Comparison of ENCODE assay signal across 15 cellular contexts in the genomic region with DNA sequence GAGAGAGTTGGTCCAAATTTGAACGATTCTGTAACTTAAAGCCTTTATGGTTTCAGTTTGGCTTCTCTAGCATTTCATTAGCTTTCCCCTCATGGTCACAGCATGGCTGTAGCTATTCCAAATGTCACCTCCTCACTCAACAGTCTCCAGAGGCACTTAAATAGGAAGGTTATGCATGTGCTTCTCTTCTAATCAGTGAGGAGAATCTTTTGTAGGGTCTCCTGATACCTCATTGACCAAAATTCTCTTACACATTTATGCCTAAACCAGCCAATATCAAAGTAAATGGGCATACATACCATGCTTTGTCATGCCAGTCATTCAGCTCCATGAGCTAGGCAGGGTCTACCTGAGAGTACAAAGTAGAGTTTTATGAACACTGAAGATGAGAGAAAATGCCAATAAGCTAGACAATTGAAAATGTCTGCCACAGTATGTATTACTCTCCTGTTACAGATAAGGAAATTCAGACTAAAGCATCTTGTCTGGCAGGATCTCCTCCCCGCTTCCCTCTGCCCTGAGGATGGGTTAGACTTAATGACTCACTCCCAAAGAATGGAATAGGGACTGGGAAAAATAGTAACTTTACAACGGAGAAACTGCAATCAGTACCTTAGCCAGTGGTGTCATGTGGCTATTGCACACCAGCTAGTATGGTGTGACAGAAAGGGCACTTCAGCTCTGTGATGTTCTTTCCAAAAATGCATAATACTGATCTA. TPM values are rescaled to one million over a fixed set of nuclear protein-coding genes. Genes with fewer than 3 reads are reported as not detected.
DNase-seq lines count a peak whose midpoint lies in the region; ATAC-seq and TF ChIP-seq lines count a peak whose summit lies in the region.
"Had no signal": no experiment of that assay in that cellular context is flagged by ENCODE, and none has a peak within 500 bp of the region (broad histone marks: within the 10 kb centered on the region; RNA-seq: fewer than 3 reads in every experiment).

No MANE protein-coding gene starts in this region.

- no peaks in the 10 kb centered on the region for H3K9me3 ChIP-seq in aorta (ENCODE audit: control insufficient read depth, low read length)
- H3K9me3 ChIP-seq: ovary, thoracic aorta had no signal

- no peaks in the 10 kb centered on the region for H3K36me3 ChIP-seq in aorta (ENCODE audit: control insufficient read depth in 1 of 2, insufficient read depth in 2 of 2, low read length in 1 of 2)
- H3K36me3 ChIP-seq: ovary, thoracic aorta had no signal

- in situ Hi-C loops in SK-MEL-5 (cut with HindIII; ENCODE audit: low pct_unique_long_range_greater_than_20kb, low sequenced_read_pairs) = no loop called here

- no peak for ATAC-seq in aorta (ENCODE audit: low FRiP score)
- ATAC-seq: CD8-positive, alpha-beta T cell had no signal

- H3K4me1 ChIP-seq in aorta (ENCODE audit: control insufficient read depth in 1 of 2, insufficient read depth in 2 of 2, low read length in 2 of 2) = no peaks in the 10 kb centered on the region

- DNase-seq in H4 (ENCODE audit: low spot score) (peak; percentile 70), SK-MEL-5 (ENCODE audit: low read depth, low spot score) (peak; percentile 68), fibroblast of the aortic adventitia (ENCODE audit: low read depth) (peak; percentile 11), renal cortical epithelial cell (ENCODE audit: low read depth) (peak; percentile 91), NCI-H1048 (lab: John Stamatoyannopoulos, UW) (no peak), dermis blood vessel endothelial cell (no peak), aorta (no peak), posterior cingulate gyrus (no peak)
- DNase-seq: activated CD8-positive, alpha-beta memory T cell treated with anti-CD3 and anti-CD28 coated beads, Interleukin-2, amount 50 U/mL, for 48 hours; CD8-positive, alpha-beta T cell; erythroblast; kidney; NCI-H187; ovary had no signal

- no peak for TF ChIP-seq CTCF in fibroblast of the aortic adventitia (IDR thresholded peaks at IDR 0.05; ENCODE audit: insufficient read depth, low read length)

- H3K4me3 ChIP-seq in fibroblast of the aortic adventitia (ENCODE audit: low read depth, low read length) (no peak overlapping the region), aorta (ENCODE audit: low read length in 2 of 2) (no peak overlapping the region)
- H3K4me3 ChIP-seq: ovary, thoracic aorta had no signal

- 65% methylated on average over 3 of the region's 3 CpGs for WGBS in aorta, 2 donors

- H3K27ac ChIP-seq in aorta (ENCODE audit: low read depth in 1 of 2, low read length in 2 of 2) = no peak overlapping the region
- H3K27ac ChIP-seq: ovary, thoracic aorta had no signal

- no peaks in the 10 kb centered on the region for H3K27me3 ChIP-seq in aorta (ENCODE audit: control insufficient read depth in 1 of 2, insufficient read depth in 2 of 2, low read length in 1 of 2)
- H3K27me3 ChIP-seq: ovary had no signal

- intact Hi-C loops in aorta (cut with DNase I) (no loop called here), posterior cingulate gyrus (cut with DNase I) (no loop called here)

RNA-seq across cellular contexts. Expression of gene DSG2, which starts 15.4 kb away (rescaled TPM):
- total RNA-seq in H4 (2014; rRNA removed; shearing (Covaris generic)) = 26.4 TPM in 2 replicates
- 42.4 and 46.0 TPM in 2 replicates for total RNA-seq in SK-MEL-5 (2014; rRNA removed; shearing (Covaris generic))
- polyA plus RNA-seq in SK-MEL-5 (2015; cell fraction: cytosol; rRNA removed) = 54.2 and 72.5 TPM in 2 replicates
- polyA plus RNA-seq in SK-MEL-5 (2015; cell fraction: nucleus; rRNA removed) = 11.5 and 11.8 TPM in 2 replicates
- 4.2 and 5.6 TPM in 2 replicates for total RNA-seq in fibroblast of the aortic adventitia (ENCODE audit: low replicate concordance)
- 111 and 134 TPM in 2 replicates for total RNA-seq in renal cortical epithelial cell
- 3.9 and 9.7 TPM in 2 replicates for total RNA-seq in dermis blood vessel endothelial cell
- 1 to 10 TPM; 4.3 to 4.7 TPM for total RNA-seq in aorta
- 1 to 10 TPM in 1 of 2 donors, under 1 TPM in 1; 0.10 to 3.3 TPM for polyA plus RNA-seq in aorta
- total RNA-seq: CD8-positive, alpha-beta T cell had no signal

Comparison
In these comparisons a context has a peak if more than half of its experiments do, and no peak if none do; other contexts are left out.
1. DNase-seq: peak in H4 (single experiment), SK-MEL-5 (single experiment), fibroblast of the aortic adventitia (single experiment) and renal cortical epithelial cell (single experiment); none in NCI-H1048 (single experiment), dermis blood vessel endothelial cell (single experiment), aorta (0 of 2) and posterior cingulate gyrus (0 of 10).